10 cellular contexts compared by ENCODE assay signal in genomic region chr1:59705849-59706599, GRCh38.
DNase-seq lines count a peak whose midpoint lies in the region; ATAC-seq, FAIRE-seq and TF ChIP-seq lines count a peak whose summit lies in the region.
"Had no signal": no experiment of that assay in that cellular context is flagged by ENCODE, and none has a peak within 500 bp of the region (broad histone marks: within the 10 kb centered on the region; RNA-seq: fewer than 3 reads in every experiment).

No MANE protein-coding gene starts in this region.

- TF ChIP-seq EP300 in sigmoid colon (IDR thresholded peaks at IDR 0.05) = no peak

- no peak for FAIRE-seq in H54 (lab: Jason Lieb, UNC)

- H3K4me3 Mint-ChIP-seq in Calu3 (ENCODE audit: low read depth, unreplicated experiment) (no peak overlapping the region), type B pancreatic cell (no peak overlapping the region)
- H3K4me3 Mint-ChIP-seq: activated T-cell treated with anti-CD3 and anti-CD28 coated beads, Interleukin-2, amount 50 U/mL, for 24 hours; neural crest cell had no signal

- peaks cover 9% of the 10 kb centered on the region for H3K4me1 Mint-ChIP-seq in Calu3 (ENCODE audit: low read depth, unreplicated experiment)
- peaks cover 15% of the 10 kb centered on the region for H3K4me1 Mint-ChIP-seq in type B pancreatic cell (ENCODE audit: unreplicated experiment)

- CTCF ChIA-PET in Calu3 (lab: Charles Lee) = interaction anchor here (0.7 kb wide), 1 partner anchor 10 kb away, joined by 3 read pairs; no protein-coding TSS in a partner anchor

- TF ChIP-seq POLR2A in adrenal gland (IDR thresholded peaks at IDR 0.05) (no peak), sigmoid colon (IDR thresholded peaks at IDR 0.05) (no peak), H54 (IDR thresholded peaks at IDR 0.05; ENCODE audit: low read depth, low read length) (no peak)

- H3K27me3 Mint-ChIP-seq in Calu3 (ENCODE audit: unreplicated experiment) (no peaks in the 10 kb centered on the region), type B pancreatic cell (no peaks in the 10 kb centered on the region)
- H3K27me3 Mint-ChIP-seq: activated T-cell treated with anti-CD3 and anti-CD28 coated beads, Interleukin-2, amount 50 U/mL, for 24 hours had no signal

- no peaks in the 10 kb centered on the region for H3K36me3 Mint-ChIP-seq in Calu3 (ENCODE audit: insufficient read depth, unreplicated experiment)
- H3K36me3 Mint-ChIP-seq in type B pancreatic cell = peaks cover 7% of the 10 kb centered on the region

- DNase-seq in EH (ENCODE audit: low read depth) (peak; percentile 52), adrenal gland (no peak), glomerular visceral epithelial cell (ENCODE audit: extremely low spot score) (peak; percentile 25), sigmoid colon (no peak), Calu3 (no peak), type B pancreatic cell (ENCODE audit: extremely low spot score, unreplicated experiment) (no peak), H54 (ENCODE audit: insufficient read length, low spot score) (no peak)
- DNase-seq: activated T-cell treated with anti-CD3 and anti-CD28 coated beads, Interleukin-2, amount 50 U/mL, for 24 hours had no signal

- no peaks in the 10 kb centered on the region for H3K36me3 ChIP-seq in adrenal gland (replicated peaks in 1 of 2)
- no peaks in the 10 kb centered on the region for H3K36me3 ChIP-seq in sigmoid colon

- peak overlapping the region; percentile 8 to 74 (median 34) for H3K27ac ChIP-seq in adrenal gland
- H3K27ac ChIP-seq in sigmoid colon = peak overlapping the region; percentile 61 to 79 (median 70)

- H3K27me3 ChIP-seq in adrenal gland = no peaks in the 10 kb centered on the region
- H3K27me3 ChIP-seq in sigmoid colon = no peaks in the 10 kb centered on the region

- H3K4me1 ChIP-seq in adrenal gland (replicated peaks in 1 of 2) (peaks cover 53 to 58% of the 10 kb centered on the region in 2 donors), sigmoid colon (peaks cover 0 to 61% (median 50%) of the 10 kb centered on the region in 4 donors)

- H3K9me3 Mint-ChIP-seq in Calu3 (ENCODE audit: low read depth, unreplicated experiment) (no peaks in the 10 kb centered on the region), type B pancreatic cell (peaks cover 9% of the 10 kb centered on the region)

- no TSS peak for BruUV-seq in Calu3 (replicated peaks; lab: Mats Ljungman, UMichigan)

- 65 to 79% (median 71%) methylated on average over 4 of the region's 4 CpGs for WGBS in adrenal gland, 4 donors
- 71 to 82% methylated on average over 4 of the region's 4 CpGs for WGBS in sigmoid colon, 2 donors

- H3K4me3 ChIP-seq in adrenal gland = no peak overlapping the region
- no peak overlapping the region for H3K4me3 ChIP-seq in sigmoid colon

- H3K9me3 ChIP-seq in adrenal gland (replicated peaks in 1 of 3) (no peaks in the 10 kb centered on the region), sigmoid colon (no peaks in the 10 kb centered on the region)

- H3K27ac Mint-ChIP-seq in Calu3 (ENCODE audit: unreplicated experiment) (no peak overlapping the region), type B pancreatic cell (no peak overlapping the region)
- H3K27ac Mint-ChIP-seq: activated T-cell treated with anti-CD3 and anti-CD28 coated beads, Interleukin-2, amount 50 U/mL, for 24 hours had no signal

- ATAC-seq in GM19455 (IDR thresholded peaks at IDR 0.05; ENCODE audit: unreplicated experiment) = no peak

- no peak for TF ChIP-seq CTCF in adrenal gland (IDR thresholded peaks at IDR 0.05)
- no peak for TF ChIP-seq CTCF in sigmoid colon (IDR thresholded peaks at IDR 0.05)
- no peak for TF ChIP-seq CTCF in Calu3 (IDR thresholded peaks at IDR 0.05; ENCODE audit: unreplicated experiment)
- TF ChIP-seq CTCF in type B pancreatic cell (conservative IDR thresholded peaks at IDR 0.05) = no peak

- intact Hi-C loops in adrenal gland (cut with DNase I) = loop anchor here in 1 of 2 donors (10.0 kb wide), 1 partner anchor 49 kb away; no protein-coding TSS in a partner anchor
- intact Hi-C loops in sigmoid colon (cut with DNase I) = no loop called here
- intact Hi-C loops in Calu3 (cut with micrococcal nuclease; ENCODE audit: unreplicated experiment) = no loop called here

Comparison
In these comparisons a context has a peak if more than half of its experiments do, and no peak if none do; other contexts are left out.
1. DNase-seq: peak in EH (single experiment) and glomerular visceral epithelial cell (single experiment); none in adrenal gland (0 of 7), sigmoid colon (single experiment), Calu3 (single experiment), type B pancreatic cell (single experiment) and H54 (single experiment).